1 cellular context compared by ENCODE assay signal in genomic region chr7:46414946-46415345, GRCh38.
TF ChIP-seq lines count a peak whose summit lies in the region.

No MANE protein-coding gene starts in this region.

TF ChIP-seq in endothelial cell of umbilical vein, 7 proteins besides CTCF, POLR2A, EP300 and RAD21:
- TF ChIP-seq MYC (IDR thresholded peaks at IDR 0.05; ENCODE audit: low read depth, low read length) (no peak), JUN (IDR thresholded peaks at IDR 0.05; ENCODE audit: borderline replicate concordance, insufficient read depth, insufficient read length, low read depth) (peak; percentile 17), GATA2 (IDR thresholded peaks at IDR 0.05; ENCODE audit: insufficient read depth, insufficient read length, low read depth, low read length) (peak; percentile 36)
